8 cellular contexts compared by ENCODE assay signal in genomic region chr17:57987582-57988300, GRCh38. TPM values are rescaled to one million over a fixed set of nuclear protein-coding genes. Genes with fewer than 3 reads are reported as not detected.
DNase-seq lines count a peak whose midpoint lies in the region; ATAC-seq and TF ChIP-seq lines count a peak whose summit lies in the region.

Gene VEZF1 (minus strand): TSS chr17:57988254. CDS start chr17:57988111, 143 bp downstream.

- CTCF ChIA-PET in T-cell (lab: Charles Lee) = interaction anchor here (0.6 to 3.4 kb wide), 4 partner anchors 11 to 14 kb away, joined by 3 to 25 read pairs (median 7); no protein-coding TSS in a partner anchor

- no peaks in the 10 kb centered on the region for H3K27me3 Mint-ChIP-seq in T-cell

- POLR2A ChIA-PET in T-cell (lab: Charles Lee) = interaction anchor here in 1 of 2 donors (0.6 to 1.1 kb wide), 2 partner anchors 11 to 26 kb away, joined by 4 to 5 read pairs; no protein-coding TSS in a partner anchor

- H3K4me1 Mint-ChIP-seq in T-cell = peaks cover 63 to 71% (median 68%) of the 10 kb centered on the region in 3 donors

- TF ChIP-seq CTCF in adrenal gland (IDR thresholded peaks at IDR 0.05) (peak in 1 of 6 experiments; percentile 4), prostate gland (IDR thresholded peaks at IDR 0.05) (no peak), upper lobe of right lung (IDR thresholded peaks at IDR 0.05) (no peak)

- H3K36me3 ChIP-seq in adrenal gland (replicated peaks in 1 of 2) (no peaks in the 10 kb centered on the region), prostate gland (no peaks in the 10 kb centered on the region), upper lobe of right lung (peaks cover 2% of the 10 kb centered on the region)

- WGBS in adrenal gland, 4 donors = 0 to 1% (median 0%) methylated on average over 14 to 74 of the region's 74 CpGs
- WGBS in prostate gland = under 1% methylated on average over 53 of the region's 74 CpGs

- H3K27ac Mint-ChIP-seq in T-cell = peak within 1 kb of the TSS; percentile 92 to 96

- no peaks in the 10 kb centered on the region for H3K9me3 ChIP-seq in adrenal gland (replicated peaks in 1 of 3)
- no peaks in the 10 kb centered on the region for H3K9me3 ChIP-seq in prostate gland
- no peaks in the 10 kb centered on the region for H3K9me3 ChIP-seq in upper lobe of right lung

- intact Hi-C loops in adrenal gland (cut with DNase I) (no loop called here), left cardiac atrium (cut with DNase I) (loop anchor here in 1 of 2 donors (2.0 kb wide), 1 partner anchor 95 kb away; no protein-coding TSS in a partner anchor), prostate gland (cut with DNase I) (loop anchor here (2.0 to 5.0 kb wide), 2 partner anchors 41 to 95 kb away; no protein-coding TSS in a partner anchor), upper lobe of right lung (cut with DNase I) (no loop called here)

- TF ChIP-seq POLR2A in adrenal gland (IDR thresholded peaks at IDR 0.05) (peak in 1 of 2 donors; percentile 41), prostate gland (IDR thresholded peaks at IDR 0.05) (peak; percentile 42)

- peak within 1 kb of the TSS; percentile 19 to 94 (median 70) for H3K4me3 ChIP-seq in adrenal gland
- peak within 1 kb of the TSS; percentile 80 for H3K4me3 ChIP-seq in prostate gland
- H3K4me3 ChIP-seq in upper lobe of right lung = peak within 1 kb of the TSS; percentile 83

- H3K4me1 ChIP-seq in adrenal gland (replicated peaks in 1 of 2) = peaks cover 33 to 53% of the 10 kb centered on the region in 2 donors
- peaks cover 4% of the 10 kb centered on the region for H3K4me1 ChIP-seq in prostate gland (replicated peaks)
- peaks cover 47% of the 10 kb centered on the region for H3K4me1 ChIP-seq in upper lobe of right lung

- peaks cover 6% of the 10 kb centered on the region for H3K36me3 Mint-ChIP-seq in T-cell

- ATAC-seq in GM21576 (IDR thresholded peaks at IDR 0.05; ENCODE audit: unreplicated experiment) = peak; percentile 32
- peak; percentile 80 to 83 (median 82) for ATAC-seq in T-cell (replicated peaks in 1 of 4)
- ATAC-seq in left cardiac atrium = peak; percentile 75 to 81
- peak; percentile 84 for ATAC-seq in upper lobe of right lung

- H3K27ac ChIP-seq in adrenal gland (peak within 1 kb of the TSS; percentile 75 to 97 (median 96)), prostate gland (peak within 1 kb of the TSS; percentile 93 to 96), upper lobe of right lung (peak within 1 kb of the TSS; percentile 93)

- peak within 1 kb of the TSS; percentile 89 to 94 (median 91) for H3K4me3 Mint-ChIP-seq in T-cell

- H3K9me3 Mint-ChIP-seq in T-cell = no peaks in the 10 kb centered on the region

- in situ Hi-C loops in KBM-7 (cut with MboI; ENCODE audit: low pct_unique_long_range_greater_than_20kb, low sequenced_read_pairs) = no loop called here

- no peaks in the 10 kb centered on the region for H3K27me3 ChIP-seq in adrenal gland
- H3K27me3 ChIP-seq in prostate gland (replicated peaks; ENCODE audit: insufficient read depth) = no peaks in the 10 kb centered on the region
- no peaks in the 10 kb centered on the region for H3K27me3 ChIP-seq in upper lobe of right lung

- DNase-seq in Daoy (ENCODE audit: low read depth) (peak; percentile 82), KBM-7 (peak; percentile 65), T-cell (peak in 33 of 34 experiments; percentile 44 to 81 (median 73)), adrenal gland (peak; percentile 68 to 84 (median 80)), left cardiac atrium (peak; percentile 88), prostate gland (ENCODE audit: low spot score) (peak; percentile 65), upper lobe of right lung (peak; percentile 92)

RNA-seq across cellular contexts. Expression of gene VEZF1, which starts in this region (rescaled TPM):
- 27.3 and 33.1 TPM in 2 replicates for total RNA-seq in Daoy (2014; rRNA removed; shearing (Covaris generic))
- 10 to 100 TPM; 43.1 to 68.1 (median 63.8) TPM for total RNA-seq in T-cell
- total RNA-seq in adrenal gland = 100 to 1,000 TPM in 1 of 8 donors, 10 to 100 TPM in 7; 56.2 to 105 (median 74.1) TPM
- 10 to 100 TPM; 14.1 to 58.5 (median 23.1) TPM for polyA plus RNA-seq in adrenal gland
- total RNA-seq in left cardiac atrium = 10 to 100 TPM; 54.1 to 60.9 TPM
- total RNA-seq in prostate gland = 10 to 100 TPM; 84.9 to 91.1 TPM
- 77.1 TPM for total RNA-seq in upper lobe of right lung

Comparison
In these comparisons a context has a peak if more than half of its experiments do, and no peak if none do; other contexts are left out.
1. Peak in every context shown above with its lines: DNase-seq, ATAC-seq, H3K4me3 ChIP-seq and H3K27ac ChIP-seq.
2. ATAC-seq: peak in every context shown above with its lines; median percentile 84 in upper lobe of right lung; 82 in T-cell; 78 in left cardiac atrium; 32 in GM21576.